Comparison of ENCODE assay signal across 8 cellular contexts in the genomic region with DNA sequence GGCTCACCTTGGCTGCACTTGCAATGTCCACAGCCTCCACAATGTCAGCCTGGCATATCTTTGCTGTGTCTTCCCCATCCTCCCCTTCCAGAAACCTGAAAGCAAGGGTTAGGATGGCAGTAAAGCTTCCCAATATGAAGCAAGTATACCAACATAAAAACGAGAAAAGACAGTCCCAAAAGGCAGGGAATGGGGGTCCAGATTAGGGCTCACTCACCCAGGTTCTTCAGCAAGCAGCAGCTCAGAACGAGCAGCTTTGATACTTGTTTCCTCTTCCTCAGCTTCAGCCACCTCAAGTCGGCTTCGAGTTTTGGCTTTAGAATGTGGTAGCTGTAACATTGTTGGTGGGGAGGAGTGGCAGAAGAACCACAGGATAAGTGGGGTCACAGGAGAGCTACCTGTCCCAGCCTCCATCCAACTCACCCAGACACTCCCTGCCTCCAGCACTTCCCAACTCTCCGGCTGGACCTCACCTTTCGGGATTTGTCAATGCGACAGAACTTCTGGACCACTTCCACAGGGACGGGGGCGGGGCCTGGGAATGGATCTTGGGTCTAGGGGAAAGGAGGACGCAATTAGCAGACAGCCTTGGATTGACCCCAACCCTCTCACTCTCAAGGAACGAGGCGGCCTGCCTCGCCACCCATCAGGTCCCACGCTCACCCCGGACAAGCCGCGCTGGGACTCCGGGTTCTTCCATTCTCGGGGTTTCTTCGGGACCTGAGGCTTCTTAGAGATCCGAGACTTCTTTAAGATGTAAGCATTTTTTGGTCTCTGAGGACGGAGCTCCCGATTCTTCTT. TPM values are rescaled to one million over a fixed set of nuclear protein-coding genes. Genes with fewer than 3 reads are reported as not detected.
DNase-seq lines count a peak whose midpoint lies in the region; ATAC-seq and TF ChIP-seq lines count a peak whose summit lies in the region.

No MANE protein-coding gene starts in this region.

- H3K27ac ChIP-seq in IMR-90 (ENCODE audit: insufficient read depth, low read length) (peak overlapping the region; percentile 29), colonic mucosa (peak overlapping the region; percentile 83)

- no peak overlapping the region for H2BK15ac ChIP-seq in IMR-90 (ENCODE audit: low read depth, low read length)

- H2AK5ac ChIP-seq in IMR-90 (ENCODE audit: low read depth, low read length), result peak overlapping the region; percentile 94

- peaks cover 3% of the 10 kb centered on the region; the same call in 1 of the 2 replicates for H3K9me1 ChIP-seq in IMR-90 (ENCODE audit: insufficient read depth, low read length)

- TF ChIP-seq POLR2A in IMR-90 (IDR thresholded peaks at IDR 0.05; ENCODE audit: low read depth, low read length), result no peak

- H2AFZ ChIP-seq in IMR-90 (replicated peaks; ENCODE audit: low read length, poor library complexity), result peak overlapping the region; percentile 94

- no peak overlapping the region; the same call in 1 of the 2 replicates for H4K5ac ChIP-seq in IMR-90 (ENCODE audit: low read depth, low read length)

- H3K4ac ChIP-seq in IMR-90 (ENCODE audit: low read depth, low read length), result peak overlapping the region; percentile 81

- H2BK120ac ChIP-seq in IMR-90 (ENCODE audit: low read depth, low read length), result no peak overlapping the region

- TF ChIP-seq CTCF in BJ (IDR thresholded peaks at IDR 0.05; ENCODE audit: insufficient read depth, low read depth, low read length), result no peak
- no peak for TF ChIP-seq CTCF in IMR-90 (conservative IDR thresholded peaks at IDR 0.05; ENCODE audit: low read depth, low read length)
- TF ChIP-seq CTCF in colonic mucosa (IDR thresholded peaks at IDR 0.05), result no peak
- TF ChIP-seq CTCF in natural killer cell (IDR thresholded peaks at IDR 0.05), result no peak

- DNase-seq in BJ (ENCODE audit: low read depth) (no peak), IMR-90 (no peak), colonic mucosa (no peak), natural killer cell (no peak), NCI-H2107 treated with DMSO at 0.1 percent for 48 hours (lab: John Stamatoyannopoulos, UW; ENCODE audit: unreplicated experiment) (no peak), NCI-H345 (lab: John Stamatoyannopoulos, UW) (no peak)

- peak overlapping the region; percentile 93 for H3K4me2 ChIP-seq in IMR-90 (ENCODE audit: low read depth, low read length)

- peak overlapping the region; percentile 19 for H2BK5ac ChIP-seq in IMR-90 (ENCODE audit: low read depth, low read length, poor library complexity, severe bottlenecking)

- intact Hi-C loops in IMR-90 (cut with micrococcal nuclease), result no loop called here
- intact Hi-C loops in colonic mucosa (cut with DNase I), result no loop called here
- intact Hi-C loops in natural killer cell (cut with micrococcal nuclease), result no loop called here

- no peak overlapping the region for H3K18ac ChIP-seq in IMR-90 (ENCODE audit: low read depth, low read length)

- no peak overlapping the region for H2BK20ac ChIP-seq in IMR-90 (ENCODE audit: low read depth, low read length)

- no peaks in the 10 kb centered on the region for H3K27me3 Mint-ChIP-seq in natural killer cell (ENCODE audit: low read depth in 2 of 2)

- dilution Hi-C loops in IMR-90 (cut with HindIII; ENCODE audit: low sequenced_read_pairs, unreplicated experiment), result no loop called here

- TF ChIP-seq RAD21 in IMR-90 (IDR thresholded peaks at IDR 0.05; ENCODE audit: low read length), result no peak

- no peaks in the 10 kb centered on the region for H3K9me3 Mint-ChIP-seq in natural killer cell

- peak overlapping the region; percentile 77 for H3K14ac ChIP-seq in IMR-90 (replicated peaks; ENCODE audit: low read depth, low read length)

- peak overlapping the region; percentile 92 to 94 for H3K27ac Mint-ChIP-seq in natural killer cell

- H3K9me3 ChIP-seq in IMR-90 (ENCODE audit: control insufficient read depth, insufficient read depth, low read length), result no peaks in the 10 kb centered on the region
- no peaks in the 10 kb centered on the region for H3K9me3 ChIP-seq in colonic mucosa

- H3K4me3 ChIP-seq in BJ (ENCODE audit: low read depth, low read length) (peak overlapping the region; percentile 64), IMR-90 (ENCODE audit: insufficient read depth, low read depth, low read length) (peak overlapping the region; percentile 84), colonic mucosa (peak overlapping the region; percentile 89)

- peak overlapping the region; percentile 99 for H2AK9ac ChIP-seq in IMR-90 (replicated peaks; ENCODE audit: low read depth, low read length, poor library complexity)

- in situ Hi-C loops in IMR-90 (cut with MboI; ENCODE audit: low sequenced_read_pairs), result no loop called here

- H3K36me3 ChIP-seq in BJ (ENCODE audit: control insufficient read depth, insufficient read depth, low read length) (peaks cover 25% of the 10 kb centered on the region), IMR-90 (ENCODE audit: control insufficient read depth, insufficient read depth, low read length) (peaks cover 43% of the 10 kb centered on the region), colonic mucosa (no peaks in the 10 kb centered on the region)

- H4K8ac ChIP-seq in IMR-90 (ENCODE audit: low read depth in 2 of 2, low read length in 2 of 2), result peak overlapping the region in 1 of 2 experiments; percentile 86; a peak in 3 of 4 replicates

- H3K4me1 Mint-ChIP-seq in natural killer cell, result peaks cover 39 to 48% of the 10 kb centered on the region in 2 donors

- H3K4me3 Mint-ChIP-seq in natural killer cell, result peak overlapping the region; percentile 99

- H3K79me1 ChIP-seq in IMR-90 (ENCODE audit: low read depth in 1 of 2, low read length in 2 of 2), result peaks cover 27 to 53% of the 10 kb centered on the region in 2 experiments

- CTCF ChIA-PET in BJ (lab: Yijun Ruan, JAX), result interaction anchor here (1.1 to 4.0 kb wide), 3 partner anchors 11 to 127 kb away, joined by 4 to 21 read pairs (median 21); a partner anchor contains a TSS
- CTCF ChIA-PET in IMR-90 (lab: Yijun Ruan, JAX), result interaction anchor here (1.5 kb wide), 1 partner anchor 11 kb away, joined by 3 read pairs; a partner anchor contains a TSS

- H3K9ac ChIP-seq in IMR-90 (ENCODE audit: low read depth, low read length) (peak overlapping the region; percentile 31), colonic mucosa (ENCODE audit: low read depth in 2 of 2, low read length in 2 of 2) (peak overlapping the region; percentile 88 to 96)

- H3K36me3 Mint-ChIP-seq in natural killer cell, result peaks cover 8% of the 10 kb centered on the region

- H4K20me1 ChIP-seq in IMR-90 (ENCODE audit: insufficient read depth, low read length), result no peaks in the 10 kb centered on the region

- POLR2A ChIA-PET in BJ (lab: Charles Lee), result interaction anchor here (0.5 to 1.0 kb wide), 2 partner anchors 13 to 451 kb away, joined by 4 to 7 read pairs; no protein-coding TSS in a partner anchor
- POLR2A ChIA-PET in IMR-90 (lab: Charles Lee; ENCODE audit: unreplicated experiment), result interaction anchor here (0.9 to 1.3 kb wide), 2 partner anchors 10 to 29 kb away, joined by 6 to 10 read pairs; a partner anchor contains a TSS

- BruUV-seq in IMR-90 (replicated peaks; lab: Mats Ljungman, UMichigan), result TSS peak; percentile 91

- H3K23ac ChIP-seq in IMR-90 (ENCODE audit: low read depth, low read length), result peak overlapping the region; percentile 71; the same call in 1 of the 2 replicates

- H3K27me3 ChIP-seq in BJ (ENCODE audit: control insufficient read depth, insufficient read depth, low read length) (no peaks in the 10 kb centered on the region), IMR-90 (ENCODE audit: control insufficient read depth, insufficient read depth, low read length) (no peaks in the 10 kb centered on the region), colonic mucosa (no peaks in the 10 kb centered on the region)

- WGBS in IMR-90 (ENCODE audit: extremely low coverage in 2 of 2, insufficient read length in 1 of 2), 2 experiments, result 4% methylated on average over 5 of the region's 23 CpGs; no CpG with 5 or more reads in 1 of the 2 experiments

- H4K91ac ChIP-seq in IMR-90 (ENCODE audit: insufficient read depth, low read depth, low read length), result peak overlapping the region; percentile 20; the same call in 1 of the 2 replicates

- H3K56ac ChIP-seq in IMR-90 (ENCODE audit: extremely low read depth, insufficient read depth, low read length), result peak overlapping the region; percentile 64

- ATAC-seq in IMR-90 (ENCODE audit: low read depth), result peak; percentile 2
- no peak for ATAC-seq in natural killer cell
- ATAC-seq in GM21619 (IDR thresholded peaks at IDR 0.05; ENCODE audit: unreplicated experiment), result no peak
- no peak for ATAC-seq in HG03342 (IDR thresholded peaks at IDR 0.05; ENCODE audit: unreplicated experiment)

- H3K4me1 ChIP-seq in IMR-90 (ENCODE audit: control insufficient read depth, insufficient read depth, low read length), result peaks cover 7% of the 10 kb centered on the region
- H3K4me1 ChIP-seq in colonic mucosa, result peaks cover 6% of the 10 kb centered on the region

RNA-seq across cellular contexts. Expression of a gene that starts 0.7 kb away (rescaled TPM):
- polyA plus RNA-seq in BJ (2011; rRNA removed), result 45.6 and 78.9 TPM in 2 replicates
- polyA minus RNA-seq in BJ (2011; rRNA and poly(A)+ RNA removed), result 50.6 and 91.6 TPM in 2 replicates
- 68.9 and 73.8 TPM in 2 replicates for total RNA-seq in IMR-90 (2012; rRNA removed)
- 81.6 and 88.0 TPM in 2 replicates for polyA plus RNA-seq in IMR-90 (2012; rRNA removed)
- polyA plus RNA-seq in IMR-90 (2012; cell fraction: cytosol; rRNA removed), result 44.6 and 48.8 TPM in 2 replicates
- polyA plus RNA-seq in IMR-90 (2012; cell fraction: nucleus; rRNA removed; ENCODE audit: low replicate concordance), result 196 and 239 TPM in 2 replicates
- 10 to 100 TPM; 25.7 to 51.7 TPM for total RNA-seq in colonic mucosa
- total RNA-seq in natural killer cell, result 10 to 100 TPM; 33.6 to 56.3 (median 47.0) TPM

RNA-seq across cellular contexts. Expression of a gene that starts 1.1 kb away (rescaled TPM):
- polyA plus RNA-seq in BJ (2011; rRNA removed) (49.0 and 55.5 TPM in 2 replicates), IMR-90 (2012; rRNA removed) (76.5 and 92.1 TPM in 2 replicates)
- polyA minus RNA-seq in BJ (2011; rRNA and poly(A)+ RNA removed), result 7.4 and 10.3 TPM in 2 replicates
- total RNA-seq in IMR-90 (2012; rRNA removed) (24.4 and 41.7 TPM in 2 replicates), colonic mucosa (10 to 100 TPM; 36.5 to 77.0 TPM), natural killer cell (10 to 100 TPM; 19.2 to 26.5 (median 22.7) TPM)
- polyA plus RNA-seq in IMR-90 (2012; cell fraction: cytosol; rRNA removed), result 14.6 and 24.2 TPM in 2 replicates
- 12.9 and 43.5 TPM in 2 replicates for polyA plus RNA-seq in IMR-90 (2012; cell fraction: nucleus; rRNA removed; ENCODE audit: low replicate concordance)

RNA-seq across cellular contexts. Expression of a gene that starts 10.4 kb away (rescaled TPM):
- 24.2 and 35.2 TPM in 2 replicates for polyA plus RNA-seq in BJ (2011; rRNA removed)
- 25.3 and 28.3 TPM in 2 replicates for polyA minus RNA-seq in BJ (2011; rRNA and poly(A)+ RNA removed)
- 4.1 and 4.4 TPM in 2 replicates for total RNA-seq in IMR-90 (2012; rRNA removed)
- polyA plus RNA-seq in IMR-90 (2012; rRNA removed), result 26.9 TPM in 2 replicates
- 15.3 and 19.7 TPM in 2 replicates for polyA plus RNA-seq in IMR-90 (2012; cell fraction: cytosol; rRNA removed)
- 198 and 258 TPM in 2 replicates for polyA plus RNA-seq in IMR-90 (2012; cell fraction: nucleus; rRNA removed; ENCODE audit: low replicate concordance)
- total RNA-seq in colonic mucosa, result 10 to 100 TPM; 29.9 to 34.7 TPM
- 10 to 100 TPM; 80.7 to 91.4 (median 84.9) TPM for total RNA-seq in natural killer cell

RNA-seq across cellular contexts. Expression of a gene that starts 11.4 kb away (rescaled TPM):
- polyA plus RNA-seq in BJ (2011; rRNA removed), result 2.2 and 4.0 TPM in 2 replicates
- 2.2 and 2.6 TPM in 2 replicates for polyA minus RNA-seq in BJ (2011; rRNA and poly(A)+ RNA removed)
- 0.72 and 0.83 TPM in 2 replicates for total RNA-seq in IMR-90 (2012; rRNA removed)
- 0.49 and 0.70 TPM in 2 replicates for polyA plus RNA-seq in IMR-90 (2012; rRNA removed)
- 0.90 and 1.5 TPM in 2 replicates for polyA plus RNA-seq in IMR-90 (2012; cell fraction: cytosol; rRNA removed)
- 0.18 and 0.47 TPM in 2 replicates for polyA plus RNA-seq in IMR-90 (2012; cell fraction: nucleus; rRNA removed; ENCODE audit: low replicate concordance)
- 10 to 100 TPM; 22.0 to 26.4 TPM for total RNA-seq in colonic mucosa
- 10 to 100 TPM; 22.7 to 24.1 (median 23.1) TPM for total RNA-seq in natural killer cell

RNA-seq across cellular contexts. Expression of a gene that starts 16.5 kb away (rescaled TPM):
- 6,221 and 6,433 TPM in 2 replicates for polyA plus RNA-seq in BJ (2011; rRNA removed)
- 565 and 1,108 TPM in 2 replicates for polyA minus RNA-seq in BJ (2011; rRNA and poly(A)+ RNA removed)
- 6,097 and 6,577 TPM in 2 replicates for total RNA-seq in IMR-90 (2012; rRNA removed)
- polyA plus RNA-seq in IMR-90 (2012; rRNA removed), result 8,417 and 8,876 TPM in 2 replicates
- polyA plus RNA-seq in IMR-90 (2012; cell fraction: cytosol; rRNA removed), result 5,094 and 5,254 TPM in 2 replicates
- polyA plus RNA-seq in IMR-90 (2012; cell fraction: nucleus; rRNA removed; ENCODE audit: low replicate concordance), result 1,045 and 3,302 TPM in 2 replicates
- 1,000 to 10,000 TPM; 1,996 to 2,041 TPM for total RNA-seq in colonic mucosa
- 1,000 to 10,000 TPM; 1,182 to 1,707 (median 1,500) TPM for total RNA-seq in natural killer cell
